1 cellular context compared by ENCODE assay signal in the genomic region with DNA sequence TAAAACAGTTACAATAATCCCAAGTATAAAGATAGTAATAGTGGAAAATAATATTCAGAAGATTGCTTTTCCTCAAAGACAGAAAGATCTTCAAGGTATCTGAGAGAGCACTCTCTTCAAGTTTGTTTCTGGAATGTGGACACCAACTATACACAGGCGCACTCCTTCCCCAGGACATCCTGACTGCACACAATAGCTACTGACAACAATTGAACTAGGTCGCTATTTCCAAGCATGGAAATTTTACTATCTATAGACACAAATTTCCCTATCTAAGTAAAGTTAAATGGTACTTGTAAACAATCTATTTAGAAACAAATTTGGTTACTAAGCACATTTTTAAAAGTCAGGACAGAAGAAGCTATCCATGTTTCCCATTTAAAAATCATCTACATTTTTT.
TF ChIP-seq lines count a peak whose summit lies in the region.

No MANE protein-coding gene starts in this region.

TF ChIP-seq in HCT116, 20 proteins besides CTCF, POLR2A, EP300 and RAD21 (continued from another document):
- TF ChIP-seq, protein P1, sequence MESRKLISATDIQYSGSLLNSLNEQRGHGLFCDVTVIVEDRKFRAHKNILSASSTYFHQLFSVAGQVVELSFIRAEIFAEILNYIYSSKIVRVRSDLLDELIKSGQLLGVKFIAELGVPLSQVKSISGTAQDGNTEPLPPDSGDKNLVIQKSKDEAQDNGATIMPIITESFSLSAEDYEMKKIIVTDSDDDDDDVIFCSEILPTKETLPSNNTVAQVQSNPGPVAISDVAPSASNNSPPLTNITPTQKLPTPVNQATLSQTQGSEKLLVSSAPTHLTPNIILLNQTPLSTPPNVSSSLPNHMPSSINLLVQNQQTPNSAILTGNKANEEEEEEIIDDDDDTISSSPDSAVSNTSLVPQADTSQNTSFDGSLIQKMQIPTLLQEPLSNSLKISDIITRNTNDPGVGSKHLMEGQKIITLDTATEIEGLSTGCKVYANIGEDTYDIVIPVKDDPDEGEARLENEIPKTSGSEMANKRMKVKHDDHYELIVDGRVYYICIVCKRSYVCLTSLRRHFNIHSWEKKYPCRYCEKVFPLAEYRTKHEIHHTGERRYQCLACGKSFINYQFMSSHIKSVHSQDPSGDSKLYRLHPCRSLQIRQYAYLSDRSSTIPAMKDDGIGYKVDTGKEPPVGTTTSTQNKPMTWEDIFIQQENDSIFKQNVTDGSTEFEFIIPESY (IDR thresholded peaks at IDR 0.05; ENCODE audit: extremely low read depth, insufficient replicate concordance, low read length), result no peak
- TF ChIP-seq POLR2AphosphoS5 (IDR thresholded peaks at IDR 0.05; ENCODE audit: low read depth, low read length) (no peak), EZH2phosphoT487 (IDR thresholded peaks at IDR 0.05; ENCODE audit: borderline replicate concordance) (no peak), CBX3 (IDR thresholded peaks at IDR 0.05; ENCODE audit: low read depth) (no peak), SRF (IDR thresholded peaks at IDR 0.05; ENCODE audit: low read depth) (no peak)
TF ChIP-seq in HCT116: peak in this region for 0.
